8 cellular contexts compared by ENCODE assay signal in the genomic region with DNA sequence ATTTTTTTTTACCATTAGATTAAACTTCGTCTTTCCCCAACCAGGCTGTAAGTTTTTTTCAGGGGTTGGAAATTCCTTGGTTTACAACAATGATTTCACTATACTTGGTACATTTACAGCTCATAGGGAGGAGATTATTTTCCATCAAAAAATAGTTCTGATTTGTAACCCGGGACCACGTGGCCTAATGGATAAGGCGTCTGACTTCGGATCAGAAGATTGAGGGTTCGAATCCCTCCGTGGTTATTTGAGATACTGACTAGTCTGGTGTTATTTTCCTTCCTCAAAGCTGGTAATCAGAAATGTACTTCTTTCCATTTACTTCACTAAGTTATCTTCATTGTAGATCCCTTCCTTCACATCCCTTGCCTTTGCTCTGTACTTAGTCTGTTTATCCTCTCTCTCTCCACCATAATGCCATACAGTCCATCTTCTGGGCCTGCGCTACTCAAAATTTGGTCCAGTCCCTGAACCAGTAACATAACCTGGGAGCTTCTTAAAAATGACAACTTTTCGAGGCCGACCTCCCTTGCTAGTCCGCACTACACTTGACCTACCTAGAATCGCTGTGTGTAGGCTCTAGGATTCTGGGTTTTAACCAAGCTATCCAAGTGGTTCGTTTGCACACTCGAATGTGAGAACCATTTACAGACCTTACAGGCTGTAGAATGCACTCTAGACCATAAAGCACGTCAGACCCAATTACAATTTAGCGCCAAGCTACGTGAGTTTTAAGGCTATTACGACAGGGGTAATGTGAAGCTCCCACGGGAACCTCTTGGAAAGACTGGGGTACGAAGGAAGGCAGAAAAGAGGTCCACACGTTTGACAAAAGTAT. TPM values are rescaled to one million over a fixed set of nuclear protein-coding genes. Genes with fewer than 3 reads are reported as not detected.
DNase-seq lines count a peak whose midpoint lies in the region; ATAC-seq, FAIRE-seq and TF ChIP-seq lines count a peak whose summit lies in the region.

No MANE protein-coding gene starts in this region.

- no peaks in the 10 kb centered on the region for H3K9me1 ChIP-seq in K562 (ENCODE audit: control insufficient read depth, insufficient read depth, low read length)

- peak overlapping the region; percentile 89 for H2AFZ ChIP-seq in K562 (ENCODE audit: low read depth, low read length)
- H2AFZ ChIP-seq in smooth muscle cell (ENCODE audit: low read depth) = peak overlapping the region; percentile 91

- H3K36me3 ChIP-seq in BLaER1 = no peaks in the 10 kb centered on the region
- no peaks in the 10 kb centered on the region for H3K36me3 ChIP-seq in K562 (ENCODE audit: control insufficient read depth, insufficient read depth, low read length)
- no peaks in the 10 kb centered on the region for H3K36me3 ChIP-seq in iPS-15b (ENCODE audit: control insufficient read depth, insufficient read depth, low read length)
- H3K36me3 ChIP-seq in smooth muscle cell (ENCODE audit: low read depth) = no peaks in the 10 kb centered on the region

- H3F3A ChIP-seq in smooth muscle cell (ENCODE audit: low read depth) = peaks cover 8% of the 10 kb centered on the region

- TF ChIP-seq RAD21 in K562 (CRISPR knock-in tag; conservative IDR thresholded peaks at IDR 0.05 in 1 of 2, IDR thresholded peaks at IDR 0.05 in 1 of 2) = peak in 1 of 2 experiments; percentile 27; a peak in 1 of 4 replicates

- TF ChIP-seq EP300 in K562 (IDR thresholded peaks at IDR 0.05; ENCODE audit: low read length) = peak; percentile 54

- H3K4me2 ChIP-seq in BLaER1 = peak overlapping the region; percentile 62
- H3K4me2 ChIP-seq in K562 (ENCODE audit: insufficient read depth, low read length) = peak overlapping the region; percentile 89
- peak overlapping the region; percentile 82 for H3K4me2 ChIP-seq in smooth muscle cell

- DNase-seq in NCI-H1092 (lab: John Stamatoyannopoulos, UW) (peak; percentile 40), SKM-1 treated with dmso at 0.1 percent for 144 hours (lab: John Stamatoyannopoulos, UW; ENCODE audit: unreplicated experiment) (peak; percentile 84), K562 (ENCODE audit: extremely low read depth in 1 of 4, low spot score in 3 of 4) (peak in 3 of 4 experiments; percentile 43 to 96 (median 81)), smooth muscle cell (lab: John Stamatoyannopoulos, UW; ENCODE audit: unreplicated experiment) (no peak)

- peak; percentile 84 for FAIRE-seq in K562 (lab: Jason Lieb, UNC)

- intact Hi-C loops in K562 (cut with micrococcal nuclease) = loop anchor here (1.0 to 10.0 kb wide), 2 partner anchors 11 to 258 kb away; no protein-coding TSS in a partner anchor

- ATAC-seq in GM21360 (IDR thresholded peaks at IDR 0.05; ENCODE audit: unreplicated experiment) (peak; percentile 37), K562 (peak; percentile 62), HG03139 (IDR thresholded peaks at IDR 0.05; ENCODE audit: unreplicated experiment) (no peak)

- H3K79me2 ChIP-seq in K562 (ENCODE audit: control insufficient read depth, insufficient read depth, low read length) (no peaks in the 10 kb centered on the region), smooth muscle cell (ENCODE audit: low read depth) (no peaks in the 10 kb centered on the region)

- 2% methylated on average over 21 of the region's 21 CpGs for WGBS in K562 (ENCODE audit: insufficient coverage, low coverage, missing lambda C conversion rate)
- WGBS in smooth muscle cell (ENCODE audit: low lambda C conversion rate) = 54% methylated on average over 21 of the region's 21 CpGs

- CTCF ChIA-PET in K562 (lab: Yijun Ruan, JAX; ENCODE audit: low intra/inter-chr PET ratio) = no interaction called here

- H3K9me3 ChIP-seq in BLaER1 (no peaks in the 10 kb centered on the region), K562 (replicated peaks; ENCODE audit: control insufficient read depth, insufficient read depth, low read depth, low read length) (no peaks in the 10 kb centered on the region), iPS-15b (ENCODE audit: control insufficient read depth, insufficient read depth, low read length) (no peaks in the 10 kb centered on the region), smooth muscle cell (replicated peaks; ENCODE audit: low read depth) (no peaks in the 10 kb centered on the region)

- BruUV-seq in K562 (replicated peaks; lab: Mats Ljungman, UMichigan) = TSS peak; percentile 99

- H4K20me1 ChIP-seq in BLaER1 (no peaks in the 10 kb centered on the region), K562 (replicated peaks; ENCODE audit: control insufficient read depth, insufficient read depth, low read length) (no peaks in the 10 kb centered on the region), smooth muscle cell (ENCODE audit: low read depth) (no peaks in the 10 kb centered on the region)

- no peak for TF ChIP-seq POLR2A in K562 (conservative IDR thresholded peaks at IDR 0.05)

- H3K27me3 ChIP-seq in BLaER1 (peaks cover 10% of the 10 kb centered on the region), K562 (ENCODE audit: control insufficient read depth in 2 of 2, insufficient read depth in 2 of 2, low read length in 2 of 2) (no peaks in the 10 kb centered on the region), iPS-15b (ENCODE audit: control insufficient read depth, insufficient read depth, low read length) (peaks cover 6% of the 10 kb centered on the region), smooth muscle cell (ENCODE audit: low read depth) (no peaks in the 10 kb centered on the region)

- H3K9ac ChIP-seq in BLaER1 = peak overlapping the region; percentile 79
- peak overlapping the region; percentile 78 to 98 for H3K9ac ChIP-seq in K562 (ENCODE audit: insufficient read depth in 1 of 2, low read depth in 2 of 2, low read length in 2 of 2)
- no peak overlapping the region for H3K9ac ChIP-seq in iPS-15b (ENCODE audit: low read depth, low read length)
- H3K9ac ChIP-seq in smooth muscle cell (ENCODE audit: low read depth) = no peak overlapping the region

- H3K4me1 ChIP-seq in BLaER1 = peaks cover 32% of the 10 kb centered on the region
- peaks cover 8 to 24% of the 10 kb centered on the region in 2 experiments for H3K4me1 ChIP-seq in K562 (replicated peaks in 1 of 2; ENCODE audit: control insufficient read depth in 2 of 2, insufficient read depth in 2 of 2, low read length in 2 of 2)
- no peaks in the 10 kb centered on the region for H3K4me1 ChIP-seq in iPS-15b (ENCODE audit: control insufficient read depth, insufficient read depth, low read length)
- H3K4me1 ChIP-seq in smooth muscle cell (ENCODE audit: low read depth) = peaks cover 6% of the 10 kb centered on the region

- H3K4me3 ChIP-seq in BLaER1 (peak overlapping the region; percentile 73), K562 (peak overlapping the region; percentile 59), iPS-15b (ENCODE audit: low read depth, low read length) (peak overlapping the region; percentile 76), smooth muscle cell (peak overlapping the region; percentile 76)

- in situ Hi-C loops in K562 (cut with MboI) = no loop called here

- TF ChIP-seq CTCF in K562 (IDR thresholded peaks at IDR 0.05 in 2 of 3, conservative IDR thresholded peaks at IDR 0.05 in 1 of 3; ENCODE audit: insufficient read depth in 2 of 3, low read depth in 1 of 3, low read length in 3 of 3) = no peak
- no peak for TF ChIP-seq CTCF in smooth muscle cell (IDR thresholded peaks at IDR 0.05; ENCODE audit: borderline replicate concordance, insufficient read depth, poor library complexity, severe bottlenecking)

- POLR2A ChIA-PET in K562 (lab: Yijun Ruan, JAX) = interaction anchor here (0.6 to 13.6 kb wide), 43 partner anchors 9 to 824 kb away, joined by 3 to 197 read pairs (median 6); a partner anchor contains a TSS

- H3K27ac ChIP-seq in BLaER1 (no peak overlapping the region; the same call in 1 of the 2 replicates), K562 (ENCODE audit: extremely low read depth, low read depth, low read length) (peak overlapping the region; percentile 75), smooth muscle cell (ENCODE audit: low read depth) (peak overlapping the region; percentile 26)

TF ChIP-seq in K562, 482 proteins besides CTCF, POLR2A, EP300 and RAD21 (continues in another document):
- TF ChIP-seq, protein P1, sequence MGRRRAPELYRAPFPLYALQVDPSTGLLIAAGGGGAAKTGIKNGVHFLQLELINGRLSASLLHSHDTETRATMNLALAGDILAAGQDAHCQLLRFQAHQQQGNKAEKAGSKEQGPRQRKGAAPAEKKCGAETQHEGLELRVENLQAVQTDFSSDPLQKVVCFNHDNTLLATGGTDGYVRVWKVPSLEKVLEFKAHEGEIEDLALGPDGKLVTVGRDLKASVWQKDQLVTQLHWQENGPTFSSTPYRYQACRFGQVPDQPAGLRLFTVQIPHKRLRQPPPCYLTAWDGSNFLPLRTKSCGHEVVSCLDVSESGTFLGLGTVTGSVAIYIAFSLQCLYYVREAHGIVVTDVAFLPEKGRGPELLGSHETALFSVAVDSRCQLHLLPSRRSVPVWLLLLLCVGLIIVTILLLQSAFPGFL (CRISPR knock-in tag; IDR thresholded peaks at IDR 0.05) = no peak
- no peak for TF ChIP-seq GATAD2A (IDR thresholded peaks at IDR 0.05)
- peak; percentile 51 for TF ChIP-seq CBFA2T3 (IDR thresholded peaks at IDR 0.05)
- peak; percentile 73; the same call in 1 of the 2 replicates for TF ChIP-seq SMARCA5 (IDR thresholded peaks at IDR 0.05)
- TF ChIP-seq ILF3 (IDR thresholded peaks at IDR 0.05; ENCODE audit: borderline replicate concordance) = peak; percentile 31; the same call in 1 of the 2 replicates
- TF ChIP-seq ZNF282 (CRISPR knock-in tag; IDR thresholded peaks at IDR 0.05) = no peak
- TF ChIP-seq CHCHD3 (CRISPR knock-in tag; IDR thresholded peaks at IDR 0.05) = no peak

RNA-seq across cellular contexts. Expression of a gene that starts 42.1 kb away (rescaled TPM):
- total RNA-seq in K562 (2011; cell fraction: chromatin; rRNA removed; ENCODE audit: low replicate concordance) = 20.7 and 24.8 TPM in 2 replicates
- 11.8 and 12.0 TPM in 2 replicates for total RNA-seq in K562 (2011; cell fraction: nucleolus; rRNA removed)
- total RNA-seq in K562 (2011; cell fraction: nucleoplasm; rRNA removed) = 14.7 and 20.5 TPM in 2 replicates
- total RNA-seq in K562 (2014; rRNA removed) (2.7 and 3.1 TPM in 2 replicates), K562 (2014; rRNA removed; fragmentation: Illumina TruSeq; extraction: Trizol) (5.8 and 6.8 TPM in 2 replicates), K562 (2015; rRNA removed; fragmentation: Illumina TruSeq; extraction: Trizol) (4.4 and 5.3 TPM in 2 replicates), K562 (2021) (5.1 and 6.4 TPM in 2 replicates), smooth muscle cell (5.1 and 19.7 TPM in 2 replicates)
- polyA plus RNA-seq in K562 (2011; rRNA removed) (10.1 and 11.2 TPM in 2 replicates), K562 (2014; fragmentation: Illumina TruSeq; extraction: Trizol) (6.1 and 7.6 TPM in 2 replicates), K562 (2014; fragmentation: Nextera tagmentation; extraction: Ambion mirVana) (1 to 10 TPM; 3.5 to 7.5 TPM), K562 (2014; rRNA removed) (6.2 and 7.7 TPM in 2 replicates), smooth muscle cell (7.6 and 13.3 TPM in 2 replicates)
- polyA plus RNA-seq in K562 (2011; cell fraction: cytosol; rRNA removed) = 3.7 and 5.9 TPM in 2 replicates
- 19.2 and 19.7 TPM in 2 replicates for polyA plus RNA-seq in K562 (2011; cell fraction: nucleus; rRNA removed)
- 5.5 and 7.0 TPM in 2 replicates for polyA plus RNA-seq in K562 (2012)
- 15.3 and 16.2 TPM in 2 replicates for polyA minus RNA-seq in K562 (2011; rRNA and poly(A)+ RNA removed)
- polyA minus RNA-seq in K562 (2011; cell fraction: cytosol; rRNA and poly(A)+ RNA removed) = 4.1 and 5.9 TPM in 2 replicates
- 4.7 and 11.4 TPM in 2 replicates for polyA minus RNA-seq in K562 (2011; cell fraction: nucleus; rRNA and poly(A)+ RNA removed)

Comparison
In these comparisons a context has a peak if more than half of its experiments do, and no peak if none do; other contexts are left out.
1. H3K9ac ChIP-seq: peak in BLaER1 (single experiment) and K562 (2 of 2); none in iPS-15b (single experiment) and smooth muscle cell (single experiment).
2. Peak in every context shown above with its lines, with median percentiles within 50 percentile points of each other: H3K4me2 ChIP-seq and H3K4me3 ChIP-seq.